Comparison of ENCODE assay signal across 1 cellular context in genomic region chr1:19222979-19223824, GRCh38.
TF ChIP-seq lines count a peak whose summit lies in the region.

No MANE protein-coding gene starts in this region.

TF ChIP-seq in WTC11, 78 proteins besides CTCF, POLR2A, EP300 and RAD21 (continued from another document):
- no peak for TF ChIP-seq NR2C2 (CRISPR knock-in tag; IDR thresholded peaks at IDR 0.05)
- no peak for TF ChIP-seq ZNF263 (CRISPR knock-in tag; IDR thresholded peaks at IDR 0.05; ENCODE audit: low read depth)
- TF ChIP-seq, protein P1, sequence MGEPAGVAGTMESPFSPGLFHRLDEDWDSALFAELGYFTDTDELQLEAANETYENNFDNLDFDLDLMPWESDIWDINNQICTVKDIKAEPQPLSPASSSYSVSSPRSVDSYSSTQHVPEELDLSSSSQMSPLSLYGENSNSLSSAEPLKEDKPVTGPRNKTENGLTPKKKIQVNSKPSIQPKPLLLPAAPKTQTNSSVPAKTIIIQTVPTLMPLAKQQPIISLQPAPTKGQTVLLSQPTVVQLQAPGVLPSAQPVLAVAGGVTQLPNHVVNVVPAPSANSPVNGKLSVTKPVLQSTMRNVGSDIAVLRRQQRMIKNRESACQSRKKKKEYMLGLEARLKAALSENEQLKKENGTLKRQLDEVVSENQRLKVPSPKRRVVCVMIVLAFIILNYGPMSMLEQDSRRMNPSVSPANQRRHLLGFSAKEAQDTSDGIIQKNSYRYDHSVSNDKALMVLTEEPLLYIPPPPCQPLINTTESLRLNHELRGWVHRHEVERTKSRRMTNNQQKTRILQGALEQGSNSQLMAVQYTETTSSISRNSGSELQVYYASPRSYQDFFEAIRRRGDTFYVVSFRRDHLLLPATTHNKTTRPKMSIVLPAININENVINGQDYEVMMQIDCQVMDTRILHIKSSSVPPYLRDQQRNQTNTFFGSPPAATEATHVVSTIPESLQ (CRISPR knock-in tag; IDR thresholded peaks at IDR 0.05), result no peak
